Comparison of ENCODE assay signal across 1 cellular context in genomic region chr6:6596929-6597328, GRCh38.
TF ChIP-seq lines count a peak whose summit lies in the region.

No MANE protein-coding gene starts in this region.

TF ChIP-seq in K562, 482 proteins besides CTCF, POLR2A, EP300 and RAD21:
- TF ChIP-seq THRA (IDR thresholded peaks at IDR 0.05) = no peak
- TF ChIP-seq ZBTB34 (CRISPR knock-in tag; IDR thresholded peaks at IDR 0.05) = no peak
- no peak for TF ChIP-seq PURB (CRISPR knock-in tag; IDR thresholded peaks at IDR 0.05; ENCODE audit: low read depth)
- no peak for TF ChIP-seq CHCHD3 (CRISPR knock-in tag; IDR thresholded peaks at IDR 0.05)
- no peak for TF ChIP-seq TEAD1 (CRISPR knock-in tag; IDR thresholded peaks at IDR 0.05)
- no peak for TF ChIP-seq DDX20 (tag; IDR thresholded peaks at IDR 0.05; ENCODE audit: low read depth)
- TF ChIP-seq RUNX1 (IDR thresholded peaks at IDR 0.05; ENCODE audit: low read depth) = no peak
- no peak for TF ChIP-seq NFIX (CRISPR knock-in tag; IDR thresholded peaks at IDR 0.05; ENCODE audit: low read depth)
- TF ChIP-seq GTF2A2 (tag; IDR thresholded peaks at IDR 0.05) = no peak
- no peak for TF ChIP-seq ZNF436 (CRISPR knock-in tag; IDR thresholded peaks at IDR 0.05)
- TF ChIP-seq ZNF589 (CRISPR knock-in tag; IDR thresholded peaks at IDR 0.05; ENCODE audit: low read depth) = no peak
- TF ChIP-seq NCOR1 (IDR thresholded peaks at IDR 0.05) = no peak
- TF ChIP-seq ZNF280A (IDR thresholded peaks at IDR 0.05; ENCODE audit: low read depth, partially characterized antibody) = no peak
- no peak for TF ChIP-seq ZNF76 (CRISPR knock-in tag; IDR thresholded peaks at IDR 0.05; ENCODE audit: borderline replicate concordance)
- TF ChIP-seq SP2 (IDR thresholded peaks at IDR 0.05; ENCODE audit: extremely low read depth, low read depth, low read length, poor library complexity, severe bottlenecking) = no peak
- TF ChIP-seq EGR1 (conservative IDR thresholded peaks at IDR 0.05) = no peak
- no peak for TF ChIP-seq ZNF133 (CRISPR knock-in tag; IDR thresholded peaks at IDR 0.05)
TF ChIP-seq in K562: peak in this region for 0.
